In the genomic region with DNA sequence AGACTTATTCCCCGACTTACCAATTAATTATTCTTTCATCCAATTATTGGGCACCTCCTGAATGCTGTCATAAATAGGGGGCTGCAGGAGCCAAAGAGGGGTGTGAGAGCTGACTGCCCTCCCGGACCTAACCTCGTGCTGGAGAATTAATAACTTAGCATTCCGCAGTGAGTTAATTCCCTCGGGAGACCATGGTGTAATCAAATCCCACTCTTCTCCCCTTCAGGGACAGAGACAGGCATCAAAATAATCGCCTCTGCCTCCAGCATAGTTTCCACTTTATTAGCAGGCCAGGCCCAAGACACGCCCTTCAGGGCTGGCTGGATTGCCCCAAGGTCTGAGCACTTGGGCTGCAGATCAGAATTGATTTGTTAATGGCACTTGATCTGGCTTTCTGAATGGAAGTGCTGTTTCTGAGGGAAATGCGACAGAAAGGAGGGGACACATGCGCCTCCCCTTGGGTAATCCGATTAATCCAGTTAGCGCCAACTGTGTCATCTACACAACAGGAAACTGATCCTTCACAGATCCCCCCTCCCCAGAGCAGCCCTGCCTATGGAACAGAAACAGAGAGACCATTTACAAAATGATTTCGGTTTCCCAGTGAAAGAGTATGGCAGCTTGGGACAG, we compare ENCODE assay signal across 1 cellular context.
TF ChIP-seq lines count a peak whose summit lies in the region.

No MANE protein-coding gene starts in this region.

TF ChIP-seq in WTC11, 78 proteins besides CTCF, POLR2A, EP300 and RAD21 (continued from another document):
- no peak for TF ChIP-seq OVOL2 (CRISPR knock-in tag; IDR thresholded peaks at IDR 0.05; ENCODE audit: borderline replicate concordance)
